25 cellular contexts compared by ENCODE assay signal in genomic region chr2:9091819-9092218, GRCh38.
A peak's percentile ranks its signal among the peaks of the same experiment; 100 is the strongest.
DNase-seq lines count a peak whose midpoint lies in the region; ATAC-seq, FAIRE-seq and TF ChIP-seq lines count a peak whose summit lies in the region.
"Had no signal": no experiment of that assay in that cellular context is flagged by ENCODE, and none has a peak within 500 bp of the region (broad histone marks: within the 10 kb centered on the region; RNA-seq: fewer than 3 reads in every experiment).

No MANE protein-coding gene starts in this region.

- no peaks in the 10 kb centered on the region for H3K27me3 ChIP-seq in PC-3 (ENCODE audit: low read length)
- H3K27me3 ChIP-seq: BE2C, colonic mucosa, heart left ventricle, neutrophil, thyroid gland had no signal

- H3K79me2 ChIP-seq in PC-3 (ENCODE audit: low read length): no peaks in the 10 kb centered on the region

- no peak overlapping the region for H3K27ac Mint-ChIP-seq in WTC11
- H3K27ac Mint-ChIP-seq: activated naive CD8-positive, alpha-beta T cell treated with anti-CD3 and anti-CD28 coated beads, Interleukin-2, amount 50 U/mL, for 24 hours; endodermal cell; memory B cell had no signal

- H3K36me3 Mint-ChIP-seq in WTC11: no peaks in the 10 kb centered on the region
- H3K36me3 Mint-ChIP-seq: memory B cell had no signal

- H3K4me1 Mint-ChIP-seq in WTC11: peaks cover 24% of the 10 kb centered on the region
- H3K4me1 Mint-ChIP-seq: activated naive CD8-positive, alpha-beta T cell treated with anti-CD3 and anti-CD28 coated beads, Interleukin-2, amount 50 U/mL, for 24 hours had no signal

- H3K9me2 ChIP-seq in PC-3 (replicated peaks; ENCODE audit: low read length): 0 out of 2 replicates have a peak, but pooled peaks cover 4% of the 10 kb centered on the region

- H3K4me1 ChIP-seq in A549 (peaks cover 26% of the 10 kb centered on the region), PC-3 (ENCODE audit: insufficient read depth, low read length) (peaks cover 17% of the 10 kb centered on the region)
- H3K4me1 ChIP-seq: BE2C, colonic mucosa had no signal

- H4K20me1 ChIP-seq in PC-3 (ENCODE audit: low read length): no peaks in the 10 kb centered on the region

- no peaks in the 10 kb centered on the region for H3K9me3 ChIP-seq in A549
- no peaks in the 10 kb centered on the region for H3K9me3 ChIP-seq in PC-3 (ENCODE audit: low read length)
- H3K9me3 ChIP-seq: BE2C, colonic mucosa, heart left ventricle, neutrophil, thyroid gland had no signal

- no peak overlapping the region for H3K4me3 ChIP-seq in A549
- H3K4me3 ChIP-seq in PC-3 (ENCODE audit: low read length): no peak overlapping the region
- H3K4me3 ChIP-seq: colonic mucosa, heart left ventricle, skin epidermis, thyroid gland had no signal

- H3K27me3 Mint-ChIP-seq in WTC11 (ENCODE audit: low read depth): peaks cover 18% of the 10 kb centered on the region

- CTCF ChIA-PET in A549 (lab: Yijun Ruan, JAX) (interaction anchor here (1.3 to 1.7 kb wide), 2 partner anchors 10 to 218 kb away, joined by 6 to 7 read pairs; no protein-coding TSS in a partner anchor), PC-3 (lab: Charles Lee) (interaction anchor here (0.6 kb wide), 1 partner anchor 48 kb away, joined by 3 read pairs; no protein-coding TSS in a partner anchor), WTC11 (lab: Charles Lee) (interaction anchor here (1.3 to 5.1 kb wide), 3 partner anchors 21 to 210 kb away, joined by 3 to 50 read pairs (median 3); no protein-coding TSS in a partner anchor)

- H3K4me3 Mint-ChIP-seq in WTC11: no peak overlapping the region
- H3K4me3 Mint-ChIP-seq: activated naive CD8-positive, alpha-beta T cell treated with anti-CD3 and anti-CD28 coated beads, Interleukin-2, amount 50 U/mL, for 24 hours; endodermal cell; memory B cell had no signal

- H3K4me2 ChIP-seq in A549 (peak overlapping the region; percentile 17; the same call in 1 of the 3 replicates), PC-3 (ENCODE audit: low read length) (0 out of 2 replicates have a peak overlapping the region, but pooled peaks have one; percentile 28)

- no peak for TF ChIP-seq CTCF in A549 (IDR thresholded peaks at IDR 0.05)
- no peak for TF ChIP-seq CTCF in PC-3 (conservative IDR thresholded peaks at IDR 0.05; ENCODE audit: low read depth, low read length)
- no peak for TF ChIP-seq CTCF in omental fat pad (IDR thresholded peaks at IDR 0.05)
- no peak for TF ChIP-seq CTCF in WTC11 (IDR thresholded peaks at IDR 0.05)

- 20% methylated on average over 1 of the region's 1 CpG for WGBS in A549 (ENCODE audit: missing lambda C conversion rate)

- TF ChIP-seq RAD21 in A549 (conservative IDR thresholded peaks at IDR 0.05 in 1 of 2, IDR thresholded peaks at IDR 0.05 in 1 of 2): no peak

- no peaks in the 10 kb centered on the region for H3F3A ChIP-seq in PC-3 (ENCODE audit: low read length, unreplicated experiment)

- H2AFZ ChIP-seq in PC-3 (ENCODE audit: low read length): no peak overlapping the region

- TF ChIP-seq POLR2A in A549 (IDR thresholded peaks at IDR 0.05; ENCODE audit: low read length): no peak

- ATAC-seq in A549: peak in 1 of 2 experiments; percentile 16; a peak in 1 of 6 replicates
- ATAC-seq in GM21390 (IDR thresholded peaks at IDR 0.05; ENCODE audit: unreplicated experiment): peak; percentile 4
- peak; percentile 97 for ATAC-seq in PC-3
- no peak for ATAC-seq in omental fat pad (ENCODE audit: low FRiP score)
- ATAC-seq in WTC11: no peak
- ATAC-seq: activated naive CD8-positive, alpha-beta T cell treated with anti-CD3 and anti-CD28 coated beads, Interleukin-2, amount 50 U/mL, for 24 hours; heart left ventricle; HepG2; left colon; stimulated activated naive CD8-positive, alpha-beta T cell treated with anti-CD3 and anti-CD28 coated beads, Interleukin-15, Interleukin-2, amounts not matched to agents 100 U/mL and 50 U/mL, for 24 hours had no signal

- DNase-seq in A549 (ENCODE audit: low read depth in 1 of 2, low spot score in 1 of 2) (no peak), PC-3 (peak; percentile 62), epithelial cell of prostate (ENCODE audit: low read depth, low spot score) (no peak), omental fat pad (ENCODE audit: low spot score) (no peak), NCI-H1436 treated with DMSO at 0.1 percent for 48 hours (lab: John Stamatoyannopoulos, UW) (no peak), WTC11 (ENCODE audit: low spot score) (no peak)
- DNase-seq in stimulated activated CD4-positive, alpha-beta T cell treated with anti-CD3 and anti-CD28 coated beads, Interleukin-4, amount 100 ng/mL, for 4 hours: no peak
- DNase-seq: 8988T; activated CD4-positive, alpha-beta T cell treated with anti-CD3 and anti-CD28 coated beads, Interleukin-2, amount 50 U/mL, for 4 hours; activated naive CD8-positive, alpha-beta T cell treated with anti-CD3 and anti-CD28 coated beads, Interleukin-2, amount 50 U/mL, for 24 hours; BE2C; colonic mucosa; DMS79 treated with DMSO at 0.1 percent for 48 hours; endodermal cell; heart left ventricle; left colon; NCI-H510A treated with DMSO at 0.1 percent for 48 hours; stimulated activated CD4-positive, alpha-beta T cell treated with anti-CD3 and anti-CD28 coated beads, Interleukin-2, amount 100 ng/mL, for 24 hours; stimulated activated naive CD8-positive, alpha-beta T cell treated with anti-CD3 and anti-CD28 coated beads, Interleukin-15, Interleukin-2, amounts not matched to agents 100 U/mL and 50 U/mL, for 24 hours; thyroid gland had no signal

- no peak for TF ChIP-seq EP300 in A549 (IDR thresholded peaks at IDR 0.05)

- peak; percentile 18 for FAIRE-seq in A549 (lab: Jason Lieb, UNC)

- no peak overlapping the region for H3K9ac ChIP-seq in PC-3 (ENCODE audit: low read length)

- no TSS peak for BruUV-seq in PC-3 (replicated peaks; lab: Mats Ljungman, UMichigan)

- H3K9me3 Mint-ChIP-seq in WTC11: no peaks in the 10 kb centered on the region
- H3K9me3 Mint-ChIP-seq: activated naive CD8-positive, alpha-beta T cell treated with anti-CD3 and anti-CD28 coated beads, Interleukin-2, amount 50 U/mL, for 24 hours; endodermal cell; memory B cell had no signal

- no peaks in the 10 kb centered on the region for H3K36me3 ChIP-seq in PC-3 (ENCODE audit: low read depth, low read length)
- H3K36me3 ChIP-seq: BE2C, colonic mucosa, heart left ventricle, neutrophil, thyroid gland had no signal

- POLR2A ChIA-PET in A549 (lab: Yijun Ruan, JAX): no interaction called here
- POLR2A ChIA-PET in PC-3 (lab: Charles Lee; ENCODE audit: unreplicated experiment): interaction anchor here (1.0 kb wide), 1 partner anchor 21 kb away, joined by 3 read pairs; no protein-coding TSS in a partner anchor
- POLR2A ChIA-PET in WTC11 (lab: Charles Lee): no interaction called here

- H3K27ac ChIP-seq in A549 (no peak overlapping the region), PC-3 (ENCODE audit: low read length) (no peak overlapping the region), epithelial cell of prostate (peak overlapping the region; percentile 58)
- H3K27ac ChIP-seq: colonic mucosa, heart left ventricle, neutrophil, skin epidermis, thyroid gland had no signal

- intact Hi-C loops in PC-3 (cut with micrococcal nuclease): no loop called here

TF ChIP-seq in A549, 52 proteins besides CTCF, POLR2A, EP300 and RAD21 (continues in another document):
- TF ChIP-seq FOXS1 (CRISPR knock-in tag; IDR thresholded peaks at IDR 0.05): no peak
- TF ChIP-seq CHD2 (IDR thresholded peaks at IDR 0.05; ENCODE audit: low read length, partially characterized antibody): no peak
- no peak for TF ChIP-seq CBX2 (IDR thresholded peaks at IDR 0.05; ENCODE audit: borderline replicate concordance, low read depth)
- no peak for TF ChIP-seq RARB (CRISPR knock-in tag; IDR thresholded peaks at IDR 0.05)
- no peak for TF ChIP-seq HEYL (CRISPR knock-in tag; IDR thresholded peaks at IDR 0.05)
- TF ChIP-seq EHF (CRISPR knock-in tag; IDR thresholded peaks at IDR 0.05): no peak
- TF ChIP-seq NPAS2 (CRISPR knock-in tag; IDR thresholded peaks at IDR 0.05; ENCODE audit: borderline replicate concordance): no peak
- TF ChIP-seq GATA3 (IDR thresholded peaks at IDR 0.05; ENCODE audit: borderline replicate concordance): no peak
- TF ChIP-seq RNF2 (IDR thresholded peaks at IDR 0.05; ENCODE audit: borderline replicate concordance, low read depth): no peak
- no peak for TF ChIP-seq FOSL2 (IDR thresholded peaks at IDR 0.05)
- TF ChIP-seq FOSL2 (CRISPR knock-in tag; IDR thresholded peaks at IDR 0.05): no peak

TF ChIP-seq in WTC11, 78 proteins besides CTCF, POLR2A, EP300 and RAD21 (continues in another document):
- TF ChIP-seq GRHL2 (CRISPR knock-in tag; IDR thresholded peaks at IDR 0.05; ENCODE audit: insufficient replicate concordance, severe bottlenecking): no peak
- no peak for TF ChIP-seq JUN (CRISPR knock-in tag; IDR thresholded peaks at IDR 0.05)
- TF ChIP-seq, protein P1, sequence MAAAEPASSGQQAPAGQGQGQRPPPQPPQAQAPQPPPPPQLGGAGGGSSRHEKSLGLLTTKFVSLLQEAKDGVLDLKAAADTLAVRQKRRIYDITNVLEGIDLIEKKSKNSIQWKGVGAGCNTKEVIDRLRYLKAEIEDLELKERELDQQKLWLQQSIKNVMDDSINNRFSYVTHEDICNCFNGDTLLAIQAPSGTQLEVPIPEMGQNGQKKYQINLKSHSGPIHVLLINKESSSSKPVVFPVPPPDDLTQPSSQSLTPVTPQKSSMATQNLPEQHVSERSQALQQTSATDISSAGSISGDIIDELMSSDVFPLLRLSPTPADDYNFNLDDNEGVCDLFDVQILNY (CRISPR knock-in tag; IDR thresholded peaks at IDR 0.05): no peak
- no peak for TF ChIP-seq ZBTB43 (CRISPR knock-in tag; IDR thresholded peaks at IDR 0.05)
- no peak for TF ChIP-seq USF2 (CRISPR knock-in tag; IDR thresholded peaks at IDR 0.05)

Comparison
In these comparisons a context has a peak if more than half of its experiments do, and no peak if none do; other contexts are left out.
1. ATAC-seq: peak in GM21390 (single experiment) and PC-3 (single experiment); none in omental fat pad (single experiment) and WTC11 (single experiment).